In genomic region chr2:200351815-200352214, GRCh38 we compare ENCODE assay signal across 26 cellular contexts. TPM values are rescaled to one million over a fixed set of nuclear protein-coding genes. Genes with fewer than 3 reads are reported as not detected.
DNase-seq lines count a peak whose midpoint lies in the region; ATAC-seq, FAIRE-seq and TF ChIP-seq lines count a peak whose summit lies in the region.
"Had no signal": no experiment of that assay in that cellular context is flagged by ENCODE, and none has a peak within 500 bp of the region (broad histone marks: within the 10 kb centered on the region; RNA-seq: fewer than 3 reads in every experiment).

No MANE protein-coding gene starts in this region.

- H3K4me3 ChIP-seq in HepG2 (replicated peaks in 1 of 3; ENCODE audit: insufficient read depth in 1 of 3, low read depth in 2 of 3, low read length in 3 of 3) (no peak overlapping the region), right lobe of liver (no peak overlapping the region), muscle layer of duodenum (ENCODE audit: low read depth in 1 of 2, low read length in 2 of 2) (no peak overlapping the region)
- H3K4me3 ChIP-seq: coronary artery, left ventricle myocardium inferior, thyroid gland had no signal

- H3K9me3 Mint-ChIP-seq in chondrocyte (ENCODE audit: low read depth): no peaks in the 10 kb centered on the region
- no peaks in the 10 kb centered on the region for H3K9me3 Mint-ChIP-seq in activated CD8-positive, alpha-beta memory T cell treated with anti-CD3 and anti-CD28 coated beads, Interleukin-2, amount 10 ng/mL, durations not matched to agents 7 days and 5 days (ENCODE audit: low read depth)
- H3K9me3 Mint-ChIP-seq: activated naive CD8-positive, alpha-beta T cell treated with anti-CD3 and anti-CD28 coated beads, Interleukin-2, amount 10 ng/mL, durations not matched to agents 7 days and 5 days; brain; T-helper 2 cell treated with Interferon-gamma antibody and Interleukin-4, amounts not matched to agents 5 μg/mL and 100 μg/mL, for 36 hours had no signal

- no peak for TF ChIP-seq RAD21 in HepG2 (CRISPR knock-in tag; IDR thresholded peaks at IDR 0.05)

- intact Hi-C loops in HepG2 (cut with micrococcal nuclease; ENCODE audit: unreplicated experiment) (loop anchor here (5.0 kb wide), 1 partner anchor 35 kb away; no protein-coding TSS in a partner anchor), right lobe of liver (cut with DNase I) (no loop called here)

- 97% methylated on average over 2 of the region's 2 CpGs for WGBS in HepG2 (ENCODE audit: low lambda C conversion rate)
- WGBS in right lobe of liver (ENCODE audit: insufficient coverage, low coverage, low lambda C conversion rate, missing lambda C conversion rate): 64% methylated on average over 2 of the region's 2 CpGs

- POLR2A ChIA-PET in HepG2 (lab: Yijun Ruan, JAX): interaction anchor here (0.8 to 2.1 kb wide), 3 partner anchors 12 to 46 kb away, joined by 4 to 7 read pairs (median 5); no protein-coding TSS in a partner anchor

- peaks cover 6% of the 10 kb centered on the region for H3K36me3 Mint-ChIP-seq in chondrocyte (ENCODE audit: low read depth)
- H3K36me3 Mint-ChIP-seq in activated CD8-positive, alpha-beta memory T cell treated with anti-CD3 and anti-CD28 coated beads, Interleukin-2, amount 10 ng/mL, durations not matched to agents 7 days and 5 days: peaks cover 21% of the 10 kb centered on the region

- H3K4me2 ChIP-seq in HepG2 (ENCODE audit: low read depth, low read length): no peak overlapping the region

- TF ChIP-seq EP300 in HepG2 (IDR thresholded peaks at IDR 0.05; ENCODE audit: low read depth in 2 of 2, low read length in 2 of 2) (no peak), HepG2 (CRISPR knock-in tag; IDR thresholded peaks at IDR 0.05; ENCODE audit: borderline replicate concordance) (no peak)

- H3K27me3 Mint-ChIP-seq in chondrocyte (ENCODE audit: low read depth): no peaks in the 10 kb centered on the region
- H3K27me3 Mint-ChIP-seq in activated CD8-positive, alpha-beta memory T cell treated with anti-CD3 and anti-CD28 coated beads, Interleukin-2, amount 10 ng/mL, durations not matched to agents 7 days and 5 days: no peaks in the 10 kb centered on the region
- H3K27me3 Mint-ChIP-seq: activated naive CD8-positive, alpha-beta T cell treated with anti-CD3 and anti-CD28 coated beads, Interleukin-2, amount 10 ng/mL, durations not matched to agents 7 days and 5 days; brain had no signal

- H2AFZ ChIP-seq in HepG2 (ENCODE audit: low read length): no peak overlapping the region

- H3K9me3 ChIP-seq in HepG2 (ENCODE audit: low read length) (no peaks in the 10 kb centered on the region), right lobe of liver (no peaks in the 10 kb centered on the region), muscle layer of duodenum (ENCODE audit: control insufficient read depth in 1 of 2, low read length in 2 of 2) (no peaks in the 10 kb centered on the region)
- H3K9me3 ChIP-seq: BE2C, left ventricle myocardium inferior, thyroid gland had no signal

- peaks cover 97% of the 10 kb centered on the region for H3K79me2 ChIP-seq in HepG2 (ENCODE audit: insufficient read depth, low read length)

- peaks cover 73% of the 10 kb centered on the region for H3K4me1 Mint-ChIP-seq in chondrocyte (ENCODE audit: low read depth)
- H3K4me1 Mint-ChIP-seq in activated CD8-positive, alpha-beta memory T cell treated with anti-CD3 and anti-CD28 coated beads, Interleukin-2, amount 10 ng/mL, durations not matched to agents 7 days and 5 days: peaks cover 5% of the 10 kb centered on the region

- H3K4me3 Mint-ChIP-seq in chondrocyte (ENCODE audit: unreplicated experiment): no peak overlapping the region
- H3K4me3 Mint-ChIP-seq in activated CD8-positive, alpha-beta memory T cell treated with anti-CD3 and anti-CD28 coated beads, Interleukin-2, amount 10 ng/mL, durations not matched to agents 7 days and 5 days: no peak overlapping the region
- H3K4me3 Mint-ChIP-seq: activated naive CD8-positive, alpha-beta T cell treated with anti-CD3 and anti-CD28 coated beads, Interleukin-2, amount 10 ng/mL, durations not matched to agents 7 days and 5 days; T-helper 2 cell treated with Interferon-gamma antibody and Interleukin-4, amounts not matched to agents 5 μg/mL and 100 μg/mL, for 36 hours had no signal

- H3K27me3 ChIP-seq in HepG2 (ENCODE audit: control insufficient read depth in 1 of 2, insufficient read depth in 2 of 2, low read length in 2 of 2): no peaks in the 10 kb centered on the region
- H3K27me3 ChIP-seq in right lobe of liver: no peaks in the 10 kb centered on the region
- H3K27me3 ChIP-seq in muscle layer of duodenum (ENCODE audit: low read depth, low read length): no peaks in the 10 kb centered on the region
- H3K27me3 ChIP-seq: BE2C, thyroid gland had no signal

- no peak for FAIRE-seq in HepG2 (lab: Jason Lieb, UNC)
- FAIRE-seq: endometrium had no signal

- BruUV-seq in HepG2 (replicated peaks; lab: Mats Ljungman, UMichigan): no TSS peak

- in situ Hi-C loops in HepG2 (cut with HindIII; ENCODE audit: extremely low pct_ligation_motif_present, low pct_unique_long_range_greater_than_20kb): no loop called here

- H3K27ac Mint-ChIP-seq in chondrocyte (ENCODE audit: unreplicated experiment): peak overlapping the region; percentile 68
- H3K27ac Mint-ChIP-seq in activated CD8-positive, alpha-beta memory T cell treated with anti-CD3 and anti-CD28 coated beads, Interleukin-2, amount 10 ng/mL, durations not matched to agents 7 days and 5 days: no peak overlapping the region
- H3K27ac Mint-ChIP-seq: activated naive CD8-positive, alpha-beta T cell treated with anti-CD3 and anti-CD28 coated beads, Interleukin-2, amount 10 ng/mL, durations not matched to agents 7 days and 5 days; T-helper 2 cell treated with Interferon-gamma antibody and Interleukin-4, amounts not matched to agents 5 μg/mL and 100 μg/mL, for 36 hours had no signal

- ATAC-seq in HepG2 (no peak), right lobe of liver (no peak)
- no peak for ATAC-seq in activated CD8-positive, alpha-beta memory T cell treated with anti-CD3 and anti-CD28 coated beads, Interleukin-2, amount 10 ng/mL, durations not matched to agents 7 days and 5 days
- ATAC-seq: SK-N-SH treated with all-trans-retinoic acid at 6 μM for 48 hours; stimulated activated naive CD8-positive, alpha-beta T cell treated with anti-CD3 and anti-CD28 coated beads, Interleukin-15, Interleukin-2, amounts not matched to agents 100 U/mL and 50 U/mL, for 24 hours had no signal

- H3K4me1 ChIP-seq in HepG2 (ENCODE audit: insufficient read depth, low read length): peaks cover 49% of the 10 kb centered on the region
- H3K4me1 ChIP-seq in right lobe of liver: peaks cover 0 to 8% (median 2%) of the 10 kb centered on the region in 4 donors
- peaks cover 0 to 16% of the 10 kb centered on the region in 2 donors for H3K4me1 ChIP-seq in muscle layer of duodenum (ENCODE audit: control insufficient read depth in 1 of 2, insufficient read depth in 2 of 2, low read length in 2 of 2)

- TF ChIP-seq POLR2A in HepG2 (IDR thresholded peaks at IDR 0.05; ENCODE audit: insufficient read depth in 1 of 2, low read depth in 2 of 2, low read length in 2 of 2): no peak
- no peak for TF ChIP-seq POLR2A in right lobe of liver (IDR thresholded peaks at IDR 0.05)

- DNase-seq in HepG2 (ENCODE audit: low spot score) (no peak), right lobe of liver (no peak), chondrocyte (ENCODE audit: low spot score) (no peak), HK-2 (ENCODE audit: unreplicated experiment) (no peak), Ammon's horn (ENCODE audit: low spot score) (no peak), CD1c-positive myeloid dendritic cell (ENCODE audit: extremely low spot score) (no peak)
- no peak for DNase-seq in activated CD8-positive, alpha-beta memory T cell treated with anti-CD3 and anti-CD28 coated beads, Interleukin-2, amount 10 ng/mL, durations not matched to agents 7 days and 5 days
- DNase-seq: activated CD4-positive, alpha-beta T cell treated with anti-CD3 and anti-CD28 coated beads, Interleukin-2, amount 50 U/mL, for 4 hours; activated CD8-positive, alpha-beta memory T cell treated with anti-CD3 and anti-CD28 coated beads, Interleukin-2, amount 50 U/mL, for 48 hours; activated naive CD8-positive, alpha-beta T cell treated with anti-CD3 and anti-CD28 coated beads, Interleukin-2, amount 10 ng/mL, durations not matched to agents 7 days and 5 days; BE2C; left ventricle myocardium inferior; MM.1S; NCI-H1694 treated with DMSO at 0.1 percent for 48 hours; NCI-H226; NCI-H748 treated with DMSO at 0.1 percent for 48 hours; stimulated activated CD4-positive, alpha-beta T cell treated with anti-CD3 and anti-CD28 coated beads, Interleukin-4, amount 100 ng/mL, for 1 hour; stimulated activated naive CD8-positive, alpha-beta T cell treated with anti-CD3 and anti-CD28 coated beads, Interleukin-15, Interleukin-2, amounts not matched to agents 100 U/mL and 50 U/mL, for 24 hours; WERI-Rb-1 had no signal

- H4K20me1 ChIP-seq in HepG2 (ENCODE audit: insufficient read depth, low read length): peaks cover 51% of the 10 kb centered on the region

- TF ChIP-seq CTCF in HepG2 (CRISPR knock-in tag; IDR thresholded peaks at IDR 0.05) (no peak), right lobe of liver (IDR thresholded peaks at IDR 0.05) (no peak), chondrocyte (IDR thresholded peaks at IDR 0.05) (no peak)

- CTCF ChIA-PET in HepG2 (lab: Yijun Ruan, JAX; ENCODE audit: low intra/inter-chr PET ratio, low total read pairs): no interaction called here
- CTCF ChIA-PET in activated CD8-positive, alpha-beta memory T cell treated with anti-CD3 and anti-CD28 coated beads, Interleukin-2, amount 10 ng/mL, durations not matched to agents 7 days and 5 days (lab: Charles Lee): no interaction called here

- H3K36me3 ChIP-seq in HepG2 (replicated peaks in 1 of 2; ENCODE audit: control insufficient read depth in 1 of 2, insufficient read depth in 2 of 2, low read length in 2 of 2) (peaks cover 14 to 52% of the 10 kb centered on the region in 2 experiments), right lobe of liver (no peaks in the 10 kb centered on the region), muscle layer of duodenum (ENCODE audit: control insufficient read depth in 1 of 2, insufficient read depth in 2 of 2, low read length in 2 of 2) (no peaks in the 10 kb centered on the region)
- H3K36me3 ChIP-seq: left ventricle myocardium inferior, thyroid gland, WERI-Rb-1 had no signal

- no peak overlapping the region for H3K9ac ChIP-seq in HepG2 (ENCODE audit: insufficient read depth, low read depth, low read length)

- H3K27ac ChIP-seq in HepG2 (ENCODE audit: extremely low read length, insufficient read depth, low read length) (no peak overlapping the region), right lobe of liver (no peak overlapping the region), muscle layer of duodenum (ENCODE audit: low read length) (peak overlapping the region; percentile 21)
- H3K27ac ChIP-seq: WERI-Rb-1 had no signal

RNA-seq across cellular contexts. Expression of gene SPATS2L, which starts 45.3 kb away (rescaled TPM):
- total RNA-seq in HepG2 (2016; rRNA removed; fragmentation: Illumina TruSeq; extraction: Trizol) (154 and 165 TPM in 2 replicates), right lobe of liver (100 to 1,000 TPM in 1 of 6 experiments, 10 to 100 TPM in 5; 60.7 to 109 (median 72.9) TPM), chondrocyte (233 to 237 TPM (median 233 TPM) in 3 replicates)
- 81.5 and 81.6 TPM in 2 replicates for total RNA-seq in HepG2 (2016; cell fraction: cytosol; rRNA removed; fragmentation: Illumina TruSeq; extraction: Trizol; ENCODE audit: low read depth)
- 151 and 153 TPM in 2 replicates for total RNA-seq in HepG2 (2016; cell fraction: insoluble cytoplasmic fraction; rRNA removed; fragmentation: Illumina TruSeq; extraction: Trizol)
- 160 and 169 TPM in 2 replicates for total RNA-seq in HepG2 (2016; cell fraction: membrane; rRNA removed; fragmentation: Illumina TruSeq; extraction: Trizol)
- 110 and 114 TPM in 2 replicates for total RNA-seq in HepG2 (2016; cell fraction: nucleus; rRNA removed; fragmentation: Illumina TruSeq; extraction: Trizol)
- 180 and 212 TPM in 2 replicates for polyA plus RNA-seq in HepG2 (2011; rRNA removed)
- 161 and 177 TPM in 2 replicates for polyA plus RNA-seq in HepG2 (2011; cell fraction: cytosol; rRNA removed)
- 71.8 and 89.4 TPM in 2 replicates for polyA plus RNA-seq in HepG2 (2011; cell fraction: nucleus; rRNA removed)
- 134 and 184 TPM in 2 replicates for polyA plus RNA-seq in HepG2 (2012)
- polyA plus RNA-seq in HepG2 (2016; cell fraction: cytosol; fragmentation: Illumina TruSeq; extraction: Trizol; ENCODE audit: low read depth): 102 and 115 TPM in 2 replicates
- 213 and 235 TPM in 2 replicates for polyA plus RNA-seq in HepG2 (2016; cell fraction: insoluble cytoplasmic fraction; fragmentation: Illumina TruSeq; extraction: Trizol; ENCODE audit: low read depth)
- 179 and 180 TPM in 2 replicates for polyA plus RNA-seq in HepG2 (2016; cell fraction: membrane; fragmentation: Illumina TruSeq; extraction: Trizol; ENCODE audit: low read depth)
- polyA plus RNA-seq in HepG2 (2016; cell fraction: nucleus; fragmentation: Illumina TruSeq; extraction: Trizol; ENCODE audit: insufficient read depth, low read depth): 145 and 148 TPM in 2 replicates
- polyA minus RNA-seq in HepG2 (2011; rRNA and poly(A)+ RNA removed; ENCODE audit: low replicate concordance): 28.4 and 78.1 TPM in 2 replicates
- 121 and 126 TPM in 2 replicates for polyA minus RNA-seq in HepG2 (2011; cell fraction: cytosol; rRNA and poly(A)+ RNA removed)
- 287 and 295 TPM in 2 replicates for polyA minus RNA-seq in HepG2 (2011; cell fraction: nucleus; rRNA and poly(A)+ RNA removed)
- 10 to 100 TPM; 62.9 to 89.7 TPM for total RNA-seq in activated CD8-positive, alpha-beta memory T cell treated with anti-CD3 and anti-CD28 coated beads, Interleukin-2, amount 10 ng/mL, durations not matched to agents 7 days and 5 days
